In the genomic region with DNA sequence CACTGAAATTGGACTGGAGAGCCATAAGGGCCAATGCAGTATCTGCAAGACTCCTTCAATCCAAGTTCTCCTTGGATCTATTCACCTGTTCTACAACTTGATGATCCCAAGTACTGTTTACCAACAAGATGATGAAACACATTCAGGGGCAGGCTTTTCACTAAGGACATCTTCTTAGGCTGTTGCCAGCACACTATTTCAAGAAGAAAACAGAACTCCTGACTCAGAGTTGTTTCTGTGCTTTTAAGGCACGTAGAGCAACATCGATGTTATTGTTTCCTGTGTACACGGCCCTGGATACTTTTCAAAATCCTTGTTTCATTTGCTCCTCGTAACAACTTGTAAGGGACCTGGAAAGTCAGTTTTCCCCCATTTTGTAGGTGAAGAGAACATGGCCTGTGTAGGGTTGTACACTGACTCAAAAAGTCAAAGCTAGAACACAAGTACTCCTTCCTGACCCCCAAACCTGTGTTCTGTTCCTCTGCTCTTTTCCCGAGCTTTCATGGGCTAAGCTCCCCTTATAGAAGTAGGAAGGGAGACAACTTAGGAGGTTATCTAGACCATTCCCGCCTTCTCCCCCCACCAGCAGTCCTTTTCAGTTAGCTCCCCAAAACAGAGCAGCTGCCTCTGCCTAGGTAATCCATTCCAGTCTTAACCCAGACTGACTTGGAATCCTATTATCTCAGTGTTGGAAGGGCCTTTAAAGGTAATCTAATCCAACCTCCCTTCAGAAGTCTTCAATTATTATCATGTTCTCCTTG, we compare ENCODE assay signal across 9 cellular contexts. TPM values are rescaled to one million over a fixed set of nuclear protein-coding genes. Genes with fewer than 3 reads are reported as not detected.
DNase-seq lines count a peak whose midpoint lies in the region; TF ChIP-seq lines count a peak whose summit lies in the region.
"Had no signal": no experiment of that assay in that cellular context is flagged by ENCODE, and none has a peak within 500 bp of the region (broad histone marks: within the 10 kb centered on the region; RNA-seq: fewer than 3 reads in every experiment).

No MANE protein-coding gene starts in this region.

- TF ChIP-seq RAD21 in liver (IDR thresholded peaks at IDR 0.05): no peak

- DNase-seq in activated CD8-positive, alpha-beta memory T cell treated with anti-CD3 and anti-CD28 coated beads for 24 hours: peak; percentile 54
- DNase-seq in activated CD8-positive, alpha-beta memory T cell treated with anti-CD3 and anti-CD28 coated beads, Interleukin-2, amount 50 U/mL, for 48 hours: no peak
- DNase-seq in adipocyte (ENCODE audit: low read depth): no peak
- DNase-seq in tibial artery: peak in 1 of 2 donors; percentile 10
- no peak for DNase-seq in COLO829 (ENCODE audit: low spot score)
- DNase-seq in COLO668 (lab: John Stamatoyannopoulos, UW; ENCODE audit: unreplicated experiment): no peak
- DNase-seq in NCI-H345 (lab: John Stamatoyannopoulos, UW): no peak
- DNase-seq: stimulated activated CD4-positive, alpha-beta T cell treated with anti-CD3 and anti-CD28 coated beads, Interleukin-12 subunit alpha, Interleukin-12 subunit beta, amount 100 ng/mL, for 4 hours had no signal

- TF ChIP-seq CTCF in liver (IDR thresholded peaks at IDR 0.05; ENCODE audit: low read depth, low read length, missing input control): no peak
- TF ChIP-seq CTCF in tibial artery (IDR thresholded peaks at IDR 0.05): no peak

- H3K27ac ChIP-seq in liver (ENCODE audit: low read depth in 1 of 2, low read length in 2 of 2) (peak overlapping the region; percentile 4 to 36), tibial artery (peak overlapping the region; percentile 92 to 96)

- 11% methylated on average over 6 of the region's 6 CpGs for WGBS in liver

- H3K4me3 ChIP-seq in adipocyte (ENCODE audit: low read length): peak overlapping the region; percentile 92
- H3K4me3 ChIP-seq in liver (ENCODE audit: low read depth in 1 of 3, low read length in 3 of 3): peak overlapping the region; percentile 74 to 75 (median 74)
- H3K4me3 ChIP-seq in tibial artery: peak overlapping the region; percentile 59 to 85

- H3K27me3 ChIP-seq in adipocyte (replicated peaks; ENCODE audit: control insufficient read depth, insufficient read depth, low read length) (no peaks in the 10 kb centered on the region), liver (ENCODE audit: control insufficient read depth in 4 of 4, insufficient read depth in 4 of 4, low read length in 3 of 4) (no peaks in the 10 kb centered on the region), tibial artery (no peaks in the 10 kb centered on the region)

- H3K9me3 ChIP-seq in adipocyte (ENCODE audit: control insufficient read depth, low read length) (no peaks in the 10 kb centered on the region), liver (ENCODE audit: control insufficient read depth in 4 of 4, low read length in 3 of 4) (no peaks in the 10 kb centered on the region), tibial artery (no peaks in the 10 kb centered on the region)

- no peaks in the 10 kb centered on the region for H3K36me3 ChIP-seq in adipocyte (ENCODE audit: control insufficient read depth, insufficient read depth, low read length, severe bottlenecking)
- no peaks in the 10 kb centered on the region for H3K36me3 ChIP-seq in liver (ENCODE audit: control insufficient read depth in 4 of 4, insufficient read depth in 3 of 4, low read depth in 1 of 4, low read length in 3 of 4)
- H3K36me3 ChIP-seq in tibial artery: no peaks in the 10 kb centered on the region

- H3K4me1 ChIP-seq in adipocyte (ENCODE audit: control insufficient read depth, insufficient read depth, low read length) (peaks cover 65% of the 10 kb centered on the region), liver (ENCODE audit: control insufficient read depth in 4 of 4, insufficient read depth in 4 of 4, low read length in 3 of 4) (peaks cover 16 to 73% (median 62%) of the 10 kb centered on the region in 4 donors), tibial artery (peaks cover 0 to 74% (median 57%) of the 10 kb centered on the region in 4 donors)

- intact Hi-C loops in tibial artery (cut with DNase I; ENCODE audit: low total_unique reads): loop anchor here (10.0 kb wide), 2 partner anchors 377 to 1253 kb away; a partner anchor contains a TSS

- H3K9ac ChIP-seq in adipocyte (ENCODE audit: low read length) (peak overlapping the region; percentile 25), liver (ENCODE audit: low read depth in 1 of 2, low read length in 2 of 2) (peak overlapping the region; percentile 24 to 86)

TF ChIP-seq in liver, 16 proteins besides CTCF, POLR2A, EP300 and RAD21:
- TF ChIP-seq RXRA (IDR thresholded peaks at IDR 0.05): no peak
- no peak for TF ChIP-seq JUND (IDR thresholded peaks at IDR 0.05)
- TF ChIP-seq TAF1 (conservative IDR thresholded peaks at IDR 0.05): no peak
- no peak for TF ChIP-seq FOXA2 (IDR thresholded peaks at IDR 0.05)
- TF ChIP-seq, protein P1, sequence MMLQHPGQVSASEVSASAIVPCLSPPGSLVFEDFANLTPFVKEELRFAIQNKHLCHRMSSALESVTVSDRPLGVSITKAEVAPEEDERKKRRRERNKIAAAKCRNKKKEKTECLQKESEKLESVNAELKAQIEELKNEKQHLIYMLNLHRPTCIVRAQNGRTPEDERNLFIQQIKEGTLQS (IDR thresholded peaks at IDR 0.05): no peak
- TF ChIP-seq YY1 (IDR thresholded peaks at IDR 0.05): no peak
- TF ChIP-seq, protein P2, sequence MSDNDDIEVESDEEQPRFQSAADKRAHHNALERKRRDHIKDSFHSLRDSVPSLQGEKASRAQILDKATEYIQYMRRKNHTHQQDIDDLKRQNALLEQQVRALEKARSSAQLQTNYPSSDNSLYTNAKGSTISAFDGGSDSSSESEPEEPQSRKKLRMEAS (IDR thresholded peaks at IDR 0.05): no peak
- TF ChIP-seq SP1 (IDR thresholded peaks at IDR 0.05): no peak
- no peak for TF ChIP-seq GABPA (IDR thresholded peaks at IDR 0.05 in 1 of 2, conservative IDR thresholded peaks at IDR 0.05 in 1 of 2)
- TF ChIP-seq HNF4A (conservative IDR thresholded peaks at IDR 0.05): no peak
- TF ChIP-seq NR2F2 (IDR thresholded peaks at IDR 0.05): no peak
- TF ChIP-seq EGR1 (IDR thresholded peaks at IDR 0.05; ENCODE audit: low read depth in 2 of 2): no peak
- TF ChIP-seq, protein P3, sequence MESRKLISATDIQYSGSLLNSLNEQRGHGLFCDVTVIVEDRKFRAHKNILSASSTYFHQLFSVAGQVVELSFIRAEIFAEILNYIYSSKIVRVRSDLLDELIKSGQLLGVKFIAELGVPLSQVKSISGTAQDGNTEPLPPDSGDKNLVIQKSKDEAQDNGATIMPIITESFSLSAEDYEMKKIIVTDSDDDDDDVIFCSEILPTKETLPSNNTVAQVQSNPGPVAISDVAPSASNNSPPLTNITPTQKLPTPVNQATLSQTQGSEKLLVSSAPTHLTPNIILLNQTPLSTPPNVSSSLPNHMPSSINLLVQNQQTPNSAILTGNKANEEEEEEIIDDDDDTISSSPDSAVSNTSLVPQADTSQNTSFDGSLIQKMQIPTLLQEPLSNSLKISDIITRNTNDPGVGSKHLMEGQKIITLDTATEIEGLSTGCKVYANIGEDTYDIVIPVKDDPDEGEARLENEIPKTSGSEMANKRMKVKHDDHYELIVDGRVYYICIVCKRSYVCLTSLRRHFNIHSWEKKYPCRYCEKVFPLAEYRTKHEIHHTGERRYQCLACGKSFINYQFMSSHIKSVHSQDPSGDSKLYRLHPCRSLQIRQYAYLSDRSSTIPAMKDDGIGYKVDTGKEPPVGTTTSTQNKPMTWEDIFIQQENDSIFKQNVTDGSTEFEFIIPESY (IDR thresholded peaks at IDR 0.05): no peak
- TF ChIP-seq, protein P4, sequence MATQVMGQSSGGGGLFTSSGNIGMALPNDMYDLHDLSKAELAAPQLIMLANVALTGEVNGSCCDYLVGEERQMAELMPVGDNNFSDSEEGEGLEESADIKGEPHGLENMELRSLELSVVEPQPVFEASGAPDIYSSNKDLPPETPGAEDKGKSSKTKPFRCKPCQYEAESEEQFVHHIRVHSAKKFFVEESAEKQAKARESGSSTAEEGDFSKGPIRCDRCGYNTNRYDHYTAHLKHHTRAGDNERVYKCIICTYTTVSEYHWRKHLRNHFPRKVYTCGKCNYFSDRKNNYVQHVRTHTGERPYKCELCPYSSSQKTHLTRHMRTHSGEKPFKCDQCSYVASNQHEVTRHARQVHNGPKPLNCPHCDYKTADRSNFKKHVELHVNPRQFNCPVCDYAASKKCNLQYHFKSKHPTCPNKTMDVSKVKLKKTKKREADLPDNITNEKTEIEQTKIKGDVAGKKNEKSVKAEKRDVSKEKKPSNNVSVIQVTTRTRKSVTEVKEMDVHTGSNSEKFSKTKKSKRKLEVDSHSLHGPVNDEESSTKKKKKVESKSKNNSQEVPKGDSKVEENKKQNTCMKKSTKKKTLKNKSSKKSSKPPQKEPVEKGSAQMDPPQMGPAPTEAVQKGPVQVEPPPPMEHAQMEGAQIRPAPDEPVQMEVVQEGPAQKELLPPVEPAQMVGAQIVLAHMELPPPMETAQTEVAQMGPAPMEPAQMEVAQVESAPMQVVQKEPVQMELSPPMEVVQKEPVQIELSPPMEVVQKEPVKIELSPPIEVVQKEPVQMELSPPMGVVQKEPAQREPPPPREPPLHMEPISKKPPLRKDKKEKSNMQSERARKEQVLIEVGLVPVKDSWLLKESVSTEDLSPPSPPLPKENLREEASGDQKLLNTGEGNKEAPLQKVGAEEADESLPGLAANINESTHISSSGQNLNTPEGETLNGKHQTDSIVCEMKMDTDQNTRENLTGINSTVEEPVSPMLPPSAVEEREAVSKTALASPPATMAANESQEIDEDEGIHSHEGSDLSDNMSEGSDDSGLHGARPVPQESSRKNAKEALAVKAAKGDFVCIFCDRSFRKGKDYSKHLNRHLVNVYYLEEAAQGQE (IDR thresholded peaks at IDR 0.05): no peak

RNA-seq across cellular contexts. Expression of a gene that starts 5.2 kb away (rescaled TPM):
- total RNA-seq in liver: 100 to 1,000 TPM in 1 of 2 donors, 10 to 100 TPM in 1; 73.6 to 122 TPM
- 100 to 1,000 TPM in 1 of 2 donors, 10 to 100 TPM in 1; 73.0 to 125 TPM for polyA plus RNA-seq in liver

RNA-seq across cellular contexts. Expression of a gene that starts 53.2 kb away (rescaled TPM):
- total RNA-seq in liver: 1 to 10 TPM; 7.9 to 8.8 TPM
- 1 to 10 TPM; 3.4 to 3.5 TPM for polyA plus RNA-seq in liver
